Comparison of ENCODE assay signal across 8 cellular contexts in the genomic region with DNA sequence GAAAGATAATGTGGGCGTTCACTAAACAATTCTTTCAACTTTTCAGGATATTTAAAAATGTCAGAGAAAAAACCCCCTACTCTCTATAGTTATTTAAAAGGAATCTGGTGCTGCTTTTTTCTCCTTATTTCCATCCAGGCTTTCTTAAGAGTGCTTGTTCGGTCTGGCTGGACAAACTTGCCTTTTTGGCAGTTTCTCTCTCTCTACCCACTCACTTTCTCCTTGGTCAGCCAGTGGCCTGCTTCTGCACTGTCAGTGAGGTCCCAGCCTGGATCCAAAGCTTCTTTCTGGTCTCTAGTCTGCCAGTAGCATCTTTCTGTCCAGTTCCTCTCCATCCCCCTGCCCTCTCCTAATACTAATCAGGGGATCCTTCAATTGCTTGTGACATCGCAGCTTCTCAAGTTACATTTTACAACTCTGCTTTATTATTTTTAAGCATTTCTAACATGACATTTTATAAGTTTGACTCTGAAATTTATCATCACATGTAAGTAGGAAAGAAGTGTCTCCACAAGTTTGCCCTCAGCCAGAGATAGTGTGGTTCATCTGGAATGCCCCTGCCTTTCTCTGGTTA. TPM values are rescaled to one million over a fixed set of nuclear protein-coding genes. Genes with fewer than 3 reads are reported as not detected.
DNase-seq lines count a peak whose midpoint lies in the region; ATAC-seq and TF ChIP-seq lines count a peak whose summit lies in the region.

No MANE protein-coding gene starts in this region.

- H3K9me3 ChIP-seq in esophagus squamous epithelium = no peaks in the 10 kb centered on the region

- H3K9me3 Mint-ChIP-seq in IgD-negative memory B cell = no peaks in the 10 kb centered on the region
- no peaks in the 10 kb centered on the region for H3K9me3 Mint-ChIP-seq in natural killer cell

- H3K4me1 Mint-ChIP-seq in IgD-negative memory B cell (peaks cover 46 to 67% (median 63%) of the 10 kb centered on the region in 3 donors), natural killer cell (peaks cover 82 to 83% of the 10 kb centered on the region in 2 donors)

- intact Hi-C loops in esophagus squamous epithelium (cut with DNase I) = no loop called here
- intact Hi-C loops in natural killer cell (cut with micrococcal nuclease) = no loop called here

- DNase-seq in esophagus squamous epithelium (lab: John Stamatoyannopoulos, UW) (no peak), natural killer cell (no peak), GM19238 (ENCODE audit: insufficient read length, low spot score) (no peak), anterior cingulate cortex (lab: John Stamatoyannopoulos, UW) (no peak), NCI-H69 (lab: John Stamatoyannopoulos, UW) (no peak)
- no peak for DNase-seq in NK-92 treated with Interleukin-12 subunit alpha and Interleukin-12 subunit beta, amount 100 ng/mL, for 24 hours (lab: John Stamatoyannopoulos, UW)

- H3K27me3 Mint-ChIP-seq in IgD-negative memory B cell = no peaks in the 10 kb centered on the region
- H3K27me3 Mint-ChIP-seq in natural killer cell (ENCODE audit: low read depth in 2 of 2) = no peaks in the 10 kb centered on the region

- H3K27me3 ChIP-seq in ACC112 (ENCODE audit: insufficient read depth, low read length) (no peaks in the 10 kb centered on the region), esophagus squamous epithelium (no peaks in the 10 kb centered on the region)

- peak overlapping the region; percentile 53 for H3K27ac ChIP-seq in ACC112 (ENCODE audit: low read depth, low read length)
- peak overlapping the region; percentile 28 to 76 (median 66) for H3K27ac ChIP-seq in esophagus squamous epithelium

- H3K36me3 Mint-ChIP-seq in IgD-negative memory B cell (peaks cover 2% of the 10 kb centered on the region), natural killer cell (no peaks in the 10 kb centered on the region)

- peak overlapping the region; percentile 36; the same call in 1 of the 2 replicates for H3K4me3 ChIP-seq in ACC112 (ENCODE audit: low read depth, low read length)
- H3K4me3 ChIP-seq in esophagus squamous epithelium = peak overlapping the region in 1 of 4 donors; percentile 4

- TF ChIP-seq CTCF in esophagus squamous epithelium (IDR thresholded peaks at IDR 0.05) = no peak
- no peak for TF ChIP-seq CTCF in natural killer cell (IDR thresholded peaks at IDR 0.05)

- no peak overlapping the region for H3K4me3 Mint-ChIP-seq in IgD-negative memory B cell
- peak overlapping the region; percentile 64 for H3K4me3 Mint-ChIP-seq in natural killer cell

- peaks cover 49% of the 10 kb centered on the region for H3K79me2 ChIP-seq in ACC112 (ENCODE audit: control insufficient read depth, insufficient read depth, low read length, unreplicated experiment)

- no peak for ATAC-seq in natural killer cell

- H3K4me1 ChIP-seq in ACC112 (ENCODE audit: control insufficient read depth, insufficient read depth, low read length, unreplicated experiment) = peaks cover 62% of the 10 kb centered on the region
- peaks cover 20 to 91% (median 52%) of the 10 kb centered on the region in 3 donors for H3K4me1 ChIP-seq in esophagus squamous epithelium

- H3K36me3 ChIP-seq in ACC112 (ENCODE audit: insufficient read depth, low read length) (no peaks in the 10 kb centered on the region), esophagus squamous epithelium (no peaks in the 10 kb centered on the region)

- H2AFZ ChIP-seq in ACC112 (ENCODE audit: low read length, unreplicated experiment) = no peak overlapping the region

- H3K27ac Mint-ChIP-seq in IgD-negative memory B cell (peak overlapping the region in 2 of 3 donors; percentile 49 to 63), natural killer cell (peak overlapping the region; percentile 85 to 93)

- no peak for TF ChIP-seq POLR2A in esophagus squamous epithelium (IDR thresholded peaks at IDR 0.05)

- 55 to 67% methylated on average over 3 of the region's 3 CpGs for WGBS in esophagus squamous epithelium, 2 donors

RNA-seq across cellular contexts. Expression of a gene that starts 50.4 kb away (rescaled TPM):
- polyA plus RNA-seq in IgD-negative memory B cell = 29.1 TPM
- total RNA-seq in esophagus squamous epithelium = 100 to 1,000 TPM in 1 of 4 donors, 10 to 100 TPM in 3; 15.9 to 114 (median 40.8) TPM
- total RNA-seq in natural killer cell = 100 to 1,000 TPM; 307 to 365 (median 313) TPM
